In genomic region chr11:119352857-119353260, GRCh38 we compare ENCODE assay signal across 8 cellular contexts. TPM values are rescaled to one million over a fixed set of nuclear protein-coding genes. Genes with fewer than 3 reads are reported as not detected.
DNase-seq lines count a peak whose midpoint lies in the region; ATAC-seq, FAIRE-seq and TF ChIP-seq lines count a peak whose summit lies in the region.
"Had no signal": no experiment of that assay in that cellular context is flagged by ENCODE, and none has a peak within 500 bp of the region (broad histone marks: within the 10 kb centered on the region; RNA-seq: fewer than 3 reads in every experiment).

No MANE protein-coding gene starts in this region.

- H3K9me1 ChIP-seq in endothelial cell of umbilical vein (replicated peaks; ENCODE audit: control insufficient read depth, extremely low read depth, insufficient read depth, low read length), result no peaks in the 10 kb centered on the region

- H2AFZ ChIP-seq in endothelial cell of umbilical vein (ENCODE audit: low read depth, low read length), result peak overlapping the region; percentile 46

- no TSS peak for BruUV-seq in endothelial cell of umbilical vein (replicated peaks; lab: Mats Ljungman, UMichigan)

- no peak overlapping the region for H3K9ac ChIP-seq in endothelial cell of umbilical vein (replicated peaks; ENCODE audit: extremely low read depth, insufficient read depth, low read length)

- H3K9me3 ChIP-seq in endothelial cell of umbilical vein (replicated peaks; ENCODE audit: control insufficient read depth, insufficient read depth, low read length), result no peaks in the 10 kb centered on the region

- intact Hi-C loops in endothelial cell of umbilical vein (cut with micrococcal nuclease), result loop anchor here (5.0 to 10.0 kb wide), 2 partner anchors 374 to 862 kb away; partner anchors contain the start of genes NECTIN1 and OAF

- H3K4me2 ChIP-seq in endothelial cell of umbilical vein (ENCODE audit: insufficient read depth, low read length), result no peak overlapping the region

- no peak for TF ChIP-seq POLR2A in endothelial cell of umbilical vein (IDR thresholded peaks at IDR 0.05; ENCODE audit: low read depth, low read length)

- dilution Hi-C loops in endothelial cell of umbilical vein (cut with MboI; ENCODE audit: extremely low pct_ligation_motif_present, low sequenced_read_pairs), result no loop called here

- H3K27ac ChIP-seq in endothelial cell of umbilical vein (ENCODE audit: insufficient read depth, low read depth, low read length), result no peak overlapping the region

- peaks cover 5% of the 10 kb centered on the region for H3K4me1 ChIP-seq in endothelial cell of umbilical vein (ENCODE audit: control insufficient read depth, extremely low read depth, insufficient read depth, low read length)

- DNase-seq in NCI-H2029 treated with DMSO at 0.1 percent for 48 hours (lab: John Stamatoyannopoulos, UW) (peak; percentile 87), endothelial cell of umbilical vein (ENCODE audit: low read depth, low spot score) (peak; percentile 85), retina (peak; percentile 66), 8988T (no peak)
- DNase-seq in activated CD8-positive, alpha-beta memory T cell treated with anti-CD3 and anti-CD28 coated beads, Interleukin-2, amount 50 U/mL, for 4 hours, result no peak

- no peaks in the 10 kb centered on the region for H3K79me2 ChIP-seq in endothelial cell of umbilical vein (ENCODE audit: control insufficient read depth, insufficient read depth, low read length)

- POLR2A ChIA-PET in endothelial cell of umbilical vein (lab: Charles Lee), result no interaction called here

- no peak overlapping the region for H3K4me3 ChIP-seq in endothelial cell of umbilical vein (replicated peaks in 1 of 3; ENCODE audit: insufficient read depth in 1 of 3, low read depth in 1 of 3, low read length in 3 of 3)

- H3K27me3 ChIP-seq in endothelial cell of umbilical vein (ENCODE audit: control insufficient read depth in 2 of 2, insufficient read depth in 2 of 2, low read length in 2 of 2), result no peaks in the 10 kb centered on the region

- no peak for ATAC-seq in GM21526 (IDR thresholded peaks at IDR 0.05; ENCODE audit: low FRiP score, unreplicated experiment)

- no peaks in the 10 kb centered on the region for H3K36me3 ChIP-seq in endothelial cell of umbilical vein (ENCODE audit: control insufficient read depth in 2 of 2, extremely low read depth in 1 of 2, insufficient read depth in 2 of 2, low read length in 2 of 2)

- CTCF ChIA-PET in endothelial cell of umbilical vein (lab: Charles Lee), result interaction anchor here (0.7 to 2.0 kb wide), 4 partner anchors 12 to 21 kb away, joined by 3 to 19 read pairs (median 7); partner anchors contain the start of gene C1QTNF5

- H4K20me1 ChIP-seq in endothelial cell of umbilical vein (replicated peaks; ENCODE audit: control insufficient read depth, extremely low read depth, insufficient read depth, low read length), result no peaks in the 10 kb centered on the region

- peak; percentile 76 for FAIRE-seq in endothelial cell of umbilical vein (lab: Jason Lieb, UNC)
- FAIRE-seq: bronchial epithelial cell had no signal

- TF ChIP-seq CTCF in endothelial cell of umbilical vein (IDR thresholded peaks at IDR 0.05; ENCODE audit: extremely low read depth in 1 of 2, insufficient read depth in 1 of 2, low read depth in 1 of 2, low read length in 2 of 2), result no peak

TF ChIP-seq in endothelial cell of umbilical vein, 7 proteins besides CTCF, POLR2A, EP300 and RAD21:
- TF ChIP-seq POLR2AphosphoS5 (IDR thresholded peaks at IDR 0.05; ENCODE audit: insufficient read depth, low read depth, low read length) (no peak), MAX (IDR thresholded peaks at IDR 0.05; ENCODE audit: insufficient read depth, insufficient read length) (no peak), MYC (IDR thresholded peaks at IDR 0.05; ENCODE audit: low read depth, low read length) (no peak), JUN (IDR thresholded peaks at IDR 0.05; ENCODE audit: borderline replicate concordance, insufficient read depth, insufficient read length, low read depth) (no peak), GATA2 (IDR thresholded peaks at IDR 0.05; ENCODE audit: insufficient read depth, insufficient read length, low read depth, low read length) (no peak), FOS (IDR thresholded peaks at IDR 0.05; ENCODE audit: borderline replicate concordance, insufficient read depth, low read length) (no peak), EZH2 (IDR thresholded peaks at IDR 0.05; ENCODE audit: borderline replicate concordance, low read depth, low read length, severe bottlenecking) (no peak)

RNA-seq across cellular contexts. Expression of gene MFRP, which starts 6.4 kb away (rescaled TPM):
- not detected in 2 replicates for total RNA-seq in endothelial cell of umbilical vein
- 0.03 and 0.08 TPM in 2 replicates for polyA plus RNA-seq in endothelial cell of umbilical vein
- polyA plus RNA-seq in endothelial cell of umbilical vein (2011; cell fraction: cytosol; rRNA removed), result 0.03 and 0.09 TPM in 2 replicates
- 0.04 TPM in 2 replicates for polyA plus RNA-seq in endothelial cell of umbilical vein (2011; cell fraction: nucleus; rRNA removed)
- polyA plus RNA-seq in endothelial cell of umbilical vein (2012), result not detected in 2 replicates
- 0.11 TPM in 1 of 2 replicates, not detected in the other for polyA minus RNA-seq in endothelial cell of umbilical vein
- not detected for polyA minus RNA-seq in endothelial cell of umbilical vein (2011; cell fraction: cytosol; rRNA and poly(A)+ RNA removed)
- not detected in 2 replicates for polyA minus RNA-seq in endothelial cell of umbilical vein (2011; cell fraction: nucleus; rRNA and poly(A)+ RNA removed)
- total RNA-seq: bronchial epithelial cell, subcutaneous adipose tissue had no signal

RNA-seq across cellular contexts. Expression of gene C1QTNF5, which starts 12.2 kb away (rescaled TPM):
- total RNA-seq in endothelial cell of umbilical vein, result 126 and 130 TPM in 2 replicates
- 201 and 228 TPM in 2 replicates for polyA plus RNA-seq in endothelial cell of umbilical vein
- polyA plus RNA-seq in endothelial cell of umbilical vein (2011; cell fraction: cytosol; rRNA removed), result 125 and 160 TPM in 2 replicates
- 72.0 and 76.7 TPM in 2 replicates for polyA plus RNA-seq in endothelial cell of umbilical vein (2011; cell fraction: nucleus; rRNA removed)
- polyA plus RNA-seq in endothelial cell of umbilical vein (2012), result 98.8 and 155 TPM in 2 replicates
- polyA minus RNA-seq in endothelial cell of umbilical vein, result 59.9 and 63.7 TPM in 2 replicates
- not detected for polyA minus RNA-seq in endothelial cell of umbilical vein (2011; cell fraction: cytosol; rRNA and poly(A)+ RNA removed)
- polyA minus RNA-seq in endothelial cell of umbilical vein (2011; cell fraction: nucleus; rRNA and poly(A)+ RNA removed), result 11.6 and 24.3 TPM in 2 replicates

RNA-seq across cellular contexts. Expression of gene RNF26, which starts 18.5 kb away (rescaled TPM):
- 37.9 and 40.1 TPM in 2 replicates for total RNA-seq in endothelial cell of umbilical vein
- 41.6 and 43.8 TPM in 2 replicates for polyA plus RNA-seq in endothelial cell of umbilical vein
- 35.5 and 38.1 TPM in 2 replicates for polyA plus RNA-seq in endothelial cell of umbilical vein (2011; cell fraction: cytosol; rRNA removed)
- polyA plus RNA-seq in endothelial cell of umbilical vein (2011; cell fraction: nucleus; rRNA removed), result 15.7 and 17.7 TPM in 2 replicates
- polyA plus RNA-seq in endothelial cell of umbilical vein (2012), result 29.3 and 37.9 TPM in 2 replicates
- polyA minus RNA-seq in endothelial cell of umbilical vein, result 44.3 and 46.7 TPM in 2 replicates
- polyA minus RNA-seq in endothelial cell of umbilical vein (2011; cell fraction: cytosol; rRNA and poly(A)+ RNA removed), result 31.6 TPM
- polyA minus RNA-seq in endothelial cell of umbilical vein (2011; cell fraction: nucleus; rRNA and poly(A)+ RNA removed), result 16.9 and 20.4 TPM in 2 replicates

RNA-seq across cellular contexts. Expression of gene USP2, which starts 28.6 kb away (rescaled TPM):
- 1.1 and 1.2 TPM in 2 replicates for total RNA-seq in endothelial cell of umbilical vein
- 0.21 and 0.22 TPM in 2 replicates for polyA plus RNA-seq in endothelial cell of umbilical vein
- polyA plus RNA-seq in endothelial cell of umbilical vein (2011; cell fraction: cytosol; rRNA removed), result 0.27 and 0.30 TPM in 2 replicates
- polyA plus RNA-seq in endothelial cell of umbilical vein (2011; cell fraction: nucleus; rRNA removed), result 0.21 and 0.35 TPM in 2 replicates
- 0.64 and 1.2 TPM in 2 replicates for polyA plus RNA-seq in endothelial cell of umbilical vein (2012)
- polyA minus RNA-seq in endothelial cell of umbilical vein, result 0.45 and 0.53 TPM in 2 replicates
- 1.7 TPM for polyA minus RNA-seq in endothelial cell of umbilical vein (2011; cell fraction: cytosol; rRNA and poly(A)+ RNA removed)
- polyA minus RNA-seq in endothelial cell of umbilical vein (2011; cell fraction: nucleus; rRNA and poly(A)+ RNA removed), result 0.29 and 0.67 TPM in 2 replicates

RNA-seq across cellular contexts. Expression of gene MCAM, which starts 35.9 kb away (rescaled TPM):
- total RNA-seq in endothelial cell of umbilical vein, result 1,012 and 1,027 TPM in 2 replicates
- 2,543 and 3,419 TPM in 2 replicates for polyA plus RNA-seq in endothelial cell of umbilical vein
- 1,288 and 1,700 TPM in 2 replicates for polyA plus RNA-seq in endothelial cell of umbilical vein (2011; cell fraction: cytosol; rRNA removed)
- 682 and 1,132 TPM in 2 replicates for polyA plus RNA-seq in endothelial cell of umbilical vein (2011; cell fraction: nucleus; rRNA removed)
- 548 and 754 TPM in 2 replicates for polyA plus RNA-seq in endothelial cell of umbilical vein (2012)
- 817 and 903 TPM in 2 replicates for polyA minus RNA-seq in endothelial cell of umbilical vein
- 69.6 TPM for polyA minus RNA-seq in endothelial cell of umbilical vein (2011; cell fraction: cytosol; rRNA and poly(A)+ RNA removed)
- polyA minus RNA-seq in endothelial cell of umbilical vein (2011; cell fraction: nucleus; rRNA and poly(A)+ RNA removed), result 242 and 367 TPM in 2 replicates

Comparison
In these comparisons a context has a peak if more than half of its experiments do, and no peak if none do; other contexts are left out.
1. DNase-seq: peak in NCI-H2029 treated with DMSO at 0.1 percent for 48 hours (single experiment), endothelial cell of umbilical vein (single experiment) and retina (single experiment); none in activated CD8-positive, alpha-beta memory T cell treated with anti-CD3 and anti-CD28 coated beads, Interleukin-2, amount 50 U/mL, for 4 hours (single experiment) and 8988T (single experiment).